16 cellular contexts compared by ENCODE assay signal in genomic region chr4:155900402-155900801, GRCh38. TPM values are rescaled to one million over a fixed set of nuclear protein-coding genes. Genes with fewer than 3 reads are reported as not detected.
DNase-seq lines count a peak whose midpoint lies in the region; ATAC-seq, FAIRE-seq and TF ChIP-seq lines count a peak whose summit lies in the region.
"Had no signal": no experiment of that assay in that cellular context is flagged by ENCODE, and none has a peak within 500 bp of the region (broad histone marks: within the 10 kb centered on the region; RNA-seq: fewer than 3 reads in every experiment).

No MANE protein-coding gene starts in this region.

- TF ChIP-seq CTCF in choroid plexus epithelial cell (conservative IDR thresholded peaks at IDR 0.05; ENCODE audit: low read depth, low read length) (no peak), ovary (IDR thresholded peaks at IDR 0.05) (no peak)
- no peak for TF ChIP-seq CTCF in CD4-positive, alpha-beta T cell (IDR thresholded peaks at IDR 0.05)

- CTCF ChIA-PET in CD4-positive, alpha-beta T cell (lab: Charles Lee), result no interaction called here

- H3K9me3 Mint-ChIP-seq in CD4-positive, alpha-beta T cell, result peaks cover 7% of the 10 kb centered on the region

- H3K27ac ChIP-seq in caudate nucleus (ENCODE audit: low read depth, low read length), result no peak overlapping the region
- no peak overlapping the region for H3K27ac ChIP-seq in ovary
- H3K27ac ChIP-seq in CD4-positive, alpha-beta T cell (ENCODE audit: low read depth, low read length), result no peak overlapping the region
- H3K27ac ChIP-seq: C4-2B, neutrophil had no signal

- H3K4me3 ChIP-seq in choroid plexus epithelial cell (ENCODE audit: low read depth, low read length), result no peak overlapping the region
- H3K4me3 ChIP-seq in ovary, result no peak overlapping the region

- POLR2A ChIA-PET in CD4-positive, alpha-beta T cell (lab: Charles Lee), result no interaction called here

- no peaks in the 10 kb centered on the region for H3K4me1 ChIP-seq in ovary (ENCODE audit: insufficient read depth)

- H3K9me3 ChIP-seq in ovary, result no peaks in the 10 kb centered on the region
- no peaks in the 10 kb centered on the region for H3K9me3 ChIP-seq in CD4-positive, alpha-beta T cell (ENCODE audit: control insufficient read depth, low read length)
- H3K9me3 ChIP-seq: neutrophil had no signal

- H3K27me3 ChIP-seq in ovary, result no peaks in the 10 kb centered on the region
- no peaks in the 10 kb centered on the region for H3K27me3 ChIP-seq in CD4-positive, alpha-beta T cell (ENCODE audit: control insufficient read depth, insufficient read depth, low read length)
- H3K27me3 ChIP-seq: neutrophil had no signal

- no peak overlapping the region for H3K4me3 Mint-ChIP-seq in CD4-positive, alpha-beta T cell
- H3K4me3 Mint-ChIP-seq: activated CD8-positive, alpha-beta T cell treated with anti-CD3 and anti-CD28 coated beads for 36 hours; activated naive CD4-positive, alpha-beta T cell treated with anti-CD3 and anti-CD28 coated beads, Interleukin-2, amount 50 U/mL, for 24 hours had no signal

- H3K27me3 Mint-ChIP-seq in CD4-positive, alpha-beta T cell, result peaks cover 4% of the 10 kb centered on the region

- ATAC-seq in CD4-positive, alpha-beta T cell (ENCODE audit: poor library complexity), result no peak
- ATAC-seq: activated CD8-positive, alpha-beta T cell treated with anti-CD3 and anti-CD28 coated beads for 36 hours had no signal

- no peak overlapping the region for H3K27ac Mint-ChIP-seq in CD4-positive, alpha-beta T cell
- H3K27ac Mint-ChIP-seq: activated CD8-positive, alpha-beta T cell treated with anti-CD3 and anti-CD28 coated beads for 36 hours; activated naive CD4-positive, alpha-beta T cell treated with anti-CD3 and anti-CD28 coated beads, Interleukin-2, amount 50 U/mL, for 24 hours had no signal

- intact Hi-C loops in ovary (cut with DNase I), result no loop called here
- intact Hi-C loops in CD4-positive, alpha-beta T cell (cut with DNase I, micrococcal nuclease), result no loop called here

- no peaks in the 10 kb centered on the region for H3K36me3 ChIP-seq in ovary
- H3K36me3 ChIP-seq: neutrophil had no signal

- no peak for FAIRE-seq in HTR-8/SVneo (lab: Jason Lieb, UNC)

- 8 to 13% (median 12%) methylated on average over 1 of the region's 1 CpG for WGBS in ovary, 3 donors

- no peak for TF ChIP-seq EP300 in ovary (IDR thresholded peaks at IDR 0.05)

- no peak for TF ChIP-seq POLR2A in ovary (IDR thresholded peaks at IDR 0.05)

- peak; percentile 20 for DNase-seq in AG20443 (ENCODE audit: low spot score)
- peak; percentile 38 for DNase-seq in HTR-8/SVneo (ENCODE audit: insufficient read length, low spot score)
- peak; percentile 63 for DNase-seq in choroid plexus epithelial cell (ENCODE audit: low read depth)
- DNase-seq in medulla oblongata (ENCODE audit: extremely low spot score), result peak; percentile 30
- no peak for DNase-seq in caudate nucleus (lab: John Stamatoyannopoulos, UW)
- DNase-seq in ureter (ENCODE audit: low spot score), result no peak
- DNase-seq in ovary, result no peak
- no peak for DNase-seq in CD4-positive, alpha-beta T cell
- DNase-seq: activated CD8-positive, alpha-beta T cell treated with anti-CD3 and anti-CD28 coated beads for 36 hours; effector memory CD4-positive, alpha-beta T cell; NCI-H524; stimulated activated CD4-positive, alpha-beta T cell treated with anti-CD3 and anti-CD28 coated beads, Interleukin-4, amount 100 ng/mL, for 24 hours had no signal

- H3K4me1 Mint-ChIP-seq in CD4-positive, alpha-beta T cell (ENCODE audit: low read depth), result no peaks in the 10 kb centered on the region
- H3K4me1 Mint-ChIP-seq: activated naive CD4-positive, alpha-beta T cell treated with anti-CD3 and anti-CD28 coated beads, Interleukin-2, amount 50 U/mL, for 24 hours had no signal

- no peaks in the 10 kb centered on the region for H3K36me3 Mint-ChIP-seq in CD4-positive, alpha-beta T cell (ENCODE audit: low read depth)
- H3K36me3 Mint-ChIP-seq: activated naive CD4-positive, alpha-beta T cell treated with anti-CD3 and anti-CD28 coated beads, Interleukin-2, amount 50 U/mL, for 24 hours had no signal

RNA-seq across cellular contexts. Expression of gene TDO2, which starts 3.1 kb away (rescaled TPM):
- 1.0 TPM for total RNA-seq in ureter
- under 1 TPM in 4 of 7 donors, not detected in 3; 0.43 to 0.69 (median 0.61) TPM for total RNA-seq in ovary
- 1 to 10 TPM in 1 of 2 donors, under 1 TPM in 1; 0.08 to 2.5 TPM for polyA plus RNA-seq in ovary
- total RNA-seq in CD4-positive, alpha-beta T cell, result not detected
- total RNA-seq: activated CD8-positive, alpha-beta T cell treated with anti-CD3 and anti-CD28 coated beads for 36 hours; subcutaneous adipose tissue had no signal

RNA-seq across cellular contexts. Expression of gene ASIC5, which starts 34.3 kb away (rescaled TPM):
- not detected for total RNA-seq in ureter
- not detected for total RNA-seq in ovary
- polyA plus RNA-seq in ovary, result not detected
- total RNA-seq in CD4-positive, alpha-beta T cell, result not detected
- total RNA-seq: activated CD8-positive, alpha-beta T cell treated with anti-CD3 and anti-CD28 coated beads for 36 hours; subcutaneous adipose tissue had no signal

RNA-seq across cellular contexts. Expression of gene CTSO, which starts 53.3 kb away (rescaled TPM):
- total RNA-seq in ureter (27.4 TPM), ovary (10 to 100 TPM; 12.0 to 28.0 (median 18.5) TPM)
- 10 to 100 TPM; 20.6 to 58.3 TPM for polyA plus RNA-seq in ovary
- total RNA-seq in CD4-positive, alpha-beta T cell, result 1 to 10 TPM; 3.7 to 3.8 TPM

Comparison
In these comparisons a context has a peak if more than half of its experiments do, and no peak if none do; other contexts are left out.
1. DNase-seq: peak in AG20443 (single experiment), HTR-8/SVneo (single experiment), choroid plexus epithelial cell (single experiment) and medulla oblongata (single experiment); none in caudate nucleus (0 of 61), ureter (single experiment), ovary (0 of 5) and CD4-positive, alpha-beta T cell (0 of 10).